Comparison of ENCODE assay signal across 8 cellular contexts in genomic region chr19:46788968-46789338, GRCh38. TPM values are rescaled to one million over a fixed set of nuclear protein-coding genes. Genes with fewer than 3 reads are reported as not detected.
DNase-seq lines count a peak whose midpoint lies in the region; ATAC-seq and TF ChIP-seq lines count a peak whose summit lies in the region.
"Had no signal": no experiment of that assay in that cellular context is flagged by ENCODE, and none has a peak within 500 bp of the region (broad histone marks: within the 10 kb centered on the region; RNA-seq: fewer than 3 reads in every experiment).

No MANE protein-coding gene starts in this region.

- no peaks in the 10 kb centered on the region; a peak in 1 of 5 replicates for H3K9me3 Mint-ChIP-seq in H9

- H3K14ac ChIP-seq in H9 (ENCODE audit: insufficient read depth, low read length) = no peak overlapping the region

- H4K20me1 ChIP-seq in H9 (ENCODE audit: control insufficient read depth, insufficient read depth, insufficient read length) = peaks cover 4% of the 10 kb centered on the region
- peaks cover 25% of the 10 kb centered on the region for H4K20me1 ChIP-seq in OCI-LY3 (ENCODE audit: insufficient read depth, low read length)

- peak overlapping the region; percentile 39 for H3K18ac ChIP-seq in H9 (ENCODE audit: insufficient read length, low read depth, low read length)

- no peak for TF ChIP-seq CTCF in H9 (conservative IDR thresholded peaks at IDR 0.05)
- no peak for TF ChIP-seq CTCF in OCI-LY3 (IDR thresholded peaks at IDR 0.05; ENCODE audit: low read depth, low read length)
- no peak for TF ChIP-seq CTCF in psoas muscle (IDR thresholded peaks at IDR 0.05)

- H3K27me3 ChIP-seq in H9 (ENCODE audit: insufficient read depth, low read length) = no peaks in the 10 kb centered on the region; the same call in 1 of the 2 replicates
- peaks cover 9% of the 10 kb centered on the region; the same call in 1 of the 2 replicates for H3K27me3 ChIP-seq in OCI-LY3 (ENCODE audit: low read depth, low read length)
- H3K27me3 ChIP-seq in ectodermal cell (ENCODE audit: control insufficient read depth, insufficient read depth, low read length, poor library complexity, severe bottlenecking) = no peaks in the 10 kb centered on the region
- peaks cover 0 to 21% (median 4%) of the 10 kb centered on the region in 3 donors for H3K27me3 ChIP-seq in psoas muscle (ENCODE audit: insufficient read depth in 3 of 3, low read length in 2 of 3)

- H3K4ac ChIP-seq in H9 (ENCODE audit: low read depth, low read length) = no peak overlapping the region

- peaks cover 18% of the 10 kb centered on the region for H3K27me3 Mint-ChIP-seq in H9 (ENCODE audit: low read depth)

- no peak overlapping the region for H4K5ac ChIP-seq in H9 (ENCODE audit: insufficient read length, low read depth, low read length)

- no peak overlapping the region for H2BK5ac ChIP-seq in H9 (ENCODE audit: insufficient read length, low read length)

- intact Hi-C loops in psoas muscle (cut with DNase I) = loop anchor here in 1 of 2 donors (5.0 kb wide), 1 partner anchor 38 kb away; no protein-coding TSS in a partner anchor

- peak overlapping the region in 1 of 2 experiments; percentile 100; a peak in 2 of 5 replicates for H3K4me3 Mint-ChIP-seq in H9

- no peak overlapping the region for H3K9ac ChIP-seq in H9 (ENCODE audit: extremely low read depth, insufficient read length, low read length)
- peak overlapping the region; percentile 43; the same call in 1 of the 2 replicates for H3K9ac ChIP-seq in OCI-LY3 (ENCODE audit: low read length)

- no peak overlapping the region for H3K23ac ChIP-seq in H9 (ENCODE audit: insufficient read length, low read depth, low read length)

- H3K4me1 ChIP-seq in H9 (ENCODE audit: insufficient read depth, low read length) (peaks cover 5% of the 10 kb centered on the region; the same call in 1 of the 2 replicates), OCI-LY3 (ENCODE audit: low read length) (peaks cover 22% of the 10 kb centered on the region), ectodermal cell (ENCODE audit: control insufficient read depth, insufficient read depth, low read length) (peaks cover 17% of the 10 kb centered on the region), psoas muscle (peaks cover 9% of the 10 kb centered on the region)

- H2BK20ac ChIP-seq in H9 (ENCODE audit: low read depth, low read length, poor library complexity, severe bottlenecking) = no peak overlapping the region

- H3K23me2 ChIP-seq in H9 (ENCODE audit: insufficient read length, low read depth, low read length, poor library complexity, severe bottlenecking) = peaks cover 23% of the 10 kb centered on the region

- WGBS in H9 (ENCODE audit: extremely low coverage, insufficient read length, low lambda C conversion rate) = no CpG with 5 or more reads among the region's 9 CpGs
- WGBS in ectodermal cell, 2 experiments = 58 to 62% methylated on average over 9 of the region's 9 CpGs
- 63 to 67% (median 67%) methylated on average over 9 of the region's 9 CpGs for WGBS in psoas muscle, 3 donors

- H2AFZ ChIP-seq in H9 (ENCODE audit: low read length) (no peak overlapping the region), OCI-LY3 (ENCODE audit: low read depth, low read length) (peak overlapping the region; percentile 93)

- no peak overlapping the region for H2BK15ac ChIP-seq in H9 (ENCODE audit: low read depth, low read length)

- peaks cover 17 to 29% (median 23%) of the 10 kb centered on the region in 3 experiments for H3K36me3 Mint-ChIP-seq in H9 (ENCODE audit: insufficient read depth in 1 of 3, low read depth in 3 of 3)

- peaks cover 31% of the 10 kb centered on the region for H3K36me3 ChIP-seq in OCI-LY3 (replicated peaks; ENCODE audit: low read depth, low read length)
- no peaks in the 10 kb centered on the region for H3K36me3 ChIP-seq in ectodermal cell (ENCODE audit: control insufficient read depth, insufficient read depth, low read length)
- H3K36me3 ChIP-seq in psoas muscle (ENCODE audit: insufficient read depth in 1 of 2, low read depth in 1 of 2) = no peaks in the 10 kb centered on the region
- H3K36me3 ChIP-seq: prostate gland had no signal

- no peak for DNase-seq in H9
- no peak for DNase-seq in psoas muscle
- no peak for DNase-seq in T1000 (lab: John Stamatoyannopoulos, UW)
- no peak for DNase-seq in globus pallidus (ENCODE audit: low spot score)
- no peak for DNase-seq in NCI-H510A treated with DMSO at 0.1 percent for 48 hours (lab: John Stamatoyannopoulos, UW)

- H3K27ac ChIP-seq in H9 (ENCODE audit: insufficient read length, low read depth, low read length) (no peak overlapping the region), OCI-LY3 (ENCODE audit: low read length) (no peak overlapping the region), ectodermal cell (ENCODE audit: insufficient read depth, low read depth, low read length, poor library complexity, severe bottlenecking) (no peak overlapping the region), psoas muscle (no peak overlapping the region)

- H3K4me1 Mint-ChIP-seq in H9 = peaks cover 18 to 30% of the 10 kb centered on the region in 2 experiments

- H2AK5ac ChIP-seq in H9 (ENCODE audit: insufficient read length, low read length) = peak overlapping the region; percentile 43

- H4K91ac ChIP-seq in H9 (ENCODE audit: insufficient read length, low read depth, low read length) = no peak overlapping the region

- peaks cover 32% of the 10 kb centered on the region; the same call in 1 of the 2 replicates for H3K79me2 ChIP-seq in H9 (ENCODE audit: insufficient read depth, low read length)
- H3K79me2 ChIP-seq in OCI-LY3 (ENCODE audit: low read length) = peaks cover 44% of the 10 kb centered on the region

- H3T11ph ChIP-seq in H9 (ENCODE audit: low read length) = no peak overlapping the region

- peak overlapping the region in 2 of 3 experiments; percentile 52 to 77; a peak in 2 of 7 replicates for H3K27ac Mint-ChIP-seq in H9

- H3K4me3 ChIP-seq in OCI-LY3 (ENCODE audit: low read length) (peak overlapping the region; percentile 63), ectodermal cell (ENCODE audit: insufficient read depth, low read depth, low read length) (peak overlapping the region; percentile 89), psoas muscle (peak overlapping the region; percentile 67)

- H4K8ac ChIP-seq in H9 (replicated peaks; ENCODE audit: insufficient read length, low read depth, low read length) = no peak overlapping the region

- no peaks in the 10 kb centered on the region for H3K79me1 ChIP-seq in H9 (ENCODE audit: insufficient read depth, low read depth, low read length, poor library complexity, severe bottlenecking)

- ATAC-seq in psoas muscle = no peak

- no peak overlapping the region for H3K56ac ChIP-seq in H9 (ENCODE audit: insufficient read length, low read depth, low read length)

- no peaks in the 10 kb centered on the region for H3K9me3 ChIP-seq in H9 (ENCODE audit: control insufficient read depth, low read depth, low read length)
- no peaks in the 10 kb centered on the region for H3K9me3 ChIP-seq in OCI-LY3 (ENCODE audit: insufficient read depth, low read length)
- H3K9me3 ChIP-seq in ectodermal cell (ENCODE audit: control insufficient read depth, low read length) = no peaks in the 10 kb centered on the region
- H3K9me3 ChIP-seq in psoas muscle = no peaks in the 10 kb centered on the region
- H3K9me3 ChIP-seq: prostate gland had no signal

- H3K4me2 ChIP-seq in H9 (ENCODE audit: insufficient read depth, insufficient read length, low read length) = no peak overlapping the region
- H3K4me2 ChIP-seq in OCI-LY3 (ENCODE audit: low read length) = peak overlapping the region; percentile 71

- H2BK120ac ChIP-seq in H9 (ENCODE audit: low read depth, low read length, poor library complexity, severe bottlenecking) = no peak overlapping the region

- H2BK12ac ChIP-seq in H9 (ENCODE audit: insufficient read length, low read depth, low read length) = no peak overlapping the region

RNA-seq across cellular contexts. Expression of gene SLC1A5, which starts 0.6 kb away (rescaled TPM):
- total RNA-seq in H9 (2021) (258 and 269 TPM in 2 replicates), psoas muscle (10 to 100 TPM in 1 of 4 donors, 1 to 10 TPM in 3; 5.4 to 12.6 (median 8.2) TPM)
- polyA plus RNA-seq in ectodermal cell (2013, experiment 1 of 4) = 117 TPM
- polyA plus RNA-seq in ectodermal cell (2013, experiment 2 of 4) = 120 TPM
- 78.6 TPM for polyA plus RNA-seq in ectodermal cell (2013, experiment 3 of 4)
- 80.7 TPM for polyA plus RNA-seq in ectodermal cell (2013, experiment 4 of 4)
- polyA plus RNA-seq in psoas muscle = 10 to 100 TPM in 1 of 3 donors, 1 to 10 TPM in 2; 3.2 to 10.3 (median 3.4) TPM

RNA-seq across cellular contexts. Expression of gene STRN4, which starts 42.7 kb away (rescaled TPM):
- total RNA-seq in H9 (2021) (143 and 148 TPM in 2 replicates), psoas muscle (10 to 100 TPM; 28.6 to 72.3 (median 40.6) TPM)
- 129 TPM for polyA plus RNA-seq in ectodermal cell (2013, experiment 1 of 4)
- 132 TPM for polyA plus RNA-seq in ectodermal cell (2013, experiment 2 of 4)
- polyA plus RNA-seq in ectodermal cell (2013, experiment 3 of 4) = 93.6 TPM
- polyA plus RNA-seq in ectodermal cell (2013, experiment 4 of 4) = 96.1 TPM
- 10 to 100 TPM; 45.2 to 53.9 (median 46.2) TPM for polyA plus RNA-seq in psoas muscle

RNA-seq across cellular contexts. Expression of gene FKRP, which starts 43.1 kb away (rescaled TPM):
- total RNA-seq in H9 (2021) (39.1 and 42.2 TPM in 2 replicates), psoas muscle (10 to 100 TPM; 14.4 to 24.5 (median 20.3) TPM)
- 37.5 TPM for polyA plus RNA-seq in ectodermal cell (2013, experiment 1 of 4)
- 41.8 TPM for polyA plus RNA-seq in ectodermal cell (2013, experiment 2 of 4)
- polyA plus RNA-seq in ectodermal cell (2013, experiment 3 of 4) = 30.9 TPM
- polyA plus RNA-seq in ectodermal cell (2013, experiment 4 of 4) = 32.6 TPM
- 10 to 100 TPM; 11.6 to 15.0 (median 13.1) TPM for polyA plus RNA-seq in psoas muscle

Comparison
In these comparisons a context has a peak if more than half of its experiments do, and no peak if none do; other contexts are left out.
1. RNA of gene SLC1A5, which starts 0.6 kb away (total RNA-seq): 258 to 269 TPM in H9; 5.4 to 12.6 TPM in psoas muscle; every median in the first group is over 10 times any median in the second.
2. Peak in every context shown above with its lines, with median percentiles within 50 percentile points of each other: H3K4me3 ChIP-seq.